24 cellular contexts compared by ENCODE assay signal in genomic region chr9:87036482-87036881, GRCh38.
"Had no signal": no experiment of that assay in that cellular context is flagged by ENCODE, and none has a peak within 500 bp of the region (broad histone marks: within the 10 kb centered on the region; RNA-seq: fewer than 3 reads in every experiment).

No MANE protein-coding gene starts in this region.

- H3K27me3 ChIP-seq: esophagus squamous epithelium, tibial nerve had no signal

- H3K4me1 Mint-ChIP-seq: activated B cell treated with CpG ODN at 0.5 μM for 24 hours; activated naive CD8-positive, alpha-beta T cell treated with anti-CD3 and anti-CD28 coated beads for 36 hours had no signal

- H3K9me3 Mint-ChIP-seq: activated B cell treated with CpG ODN at 0.5 μM for 24 hours had no signal

- H3K27ac Mint-ChIP-seq: activated B cell treated with CpG ODN at 0.5 μM for 24 hours; activated CD4-positive, alpha-beta T cell treated with anti-CD3 and anti-CD28 coated beads for 36 hours; activated naive CD8-positive, alpha-beta T cell treated with anti-CD3 and anti-CD28 coated beads for 36 hours; T-helper 1 cell treated with Interleukin-12 subunit alpha and Interleukin-12 subunit beta and Interleukin-4 antibody, amounts not matched to agents 30 μg/mL and 1 μg/mL, for 36 hours had no signal

- H3K36me3 ChIP-seq: esophagus squamous epithelium, gastrocnemius medialis, left ventricle myocardium inferior, tibial nerve had no signal

- H3K36me3 Mint-ChIP-seq: activated naive CD8-positive, alpha-beta T cell treated with anti-CD3 and anti-CD28 coated beads for 36 hours had no signal

- H3K27me3 Mint-ChIP-seq: activated B cell treated with CpG ODN at 0.5 μM for 24 hours had no signal

- ATAC-seq: activated CD4-positive, alpha-beta T cell treated with anti-CD3 and anti-CD28 coated beads for 36 hours; gastrocnemius medialis; sciatic nerve; stimulated activated naive CD8-positive, alpha-beta T cell treated with anti-CD3 and anti-CD28 coated beads, Interleukin-15, Interleukin-2, amounts not matched to agents 100 U/mL and 50 U/mL, for 24 hours had no signal

- H3K9me3 ChIP-seq: esophagus squamous epithelium, gastrocnemius medialis, left ventricle myocardium inferior, tibial nerve had no signal

- H3K4me3 Mint-ChIP-seq: activated B cell treated with CpG ODN at 0.5 μM for 24 hours; activated CD4-positive, alpha-beta T cell treated with anti-CD3 and anti-CD28 coated beads for 36 hours; activated naive CD8-positive, alpha-beta T cell treated with anti-CD3 and anti-CD28 coated beads for 36 hours; T-helper 1 cell treated with Interleukin-12 subunit alpha and Interleukin-12 subunit beta and Interleukin-4 antibody, amounts not matched to agents 30 μg/mL and 1 μg/mL, for 36 hours had no signal

- H3K4me3 ChIP-seq: coronary artery, esophagus squamous epithelium, gastrocnemius medialis, left ventricle myocardium inferior, smooth muscle cell, tibial nerve had no signal

- H3K27ac ChIP-seq: coronary artery, gastrocnemius medialis, left ventricle myocardium inferior, tibial nerve had no signal

- DNase-seq: activated B cell treated with CpG ODN at 0.5 μM for 24 hours; activated CD4-positive, alpha-beta T cell treated with anti-CD3 and anti-CD28 coated beads for 36 hours; activated CD4-positive, alpha-beta T cell treated with anti-CD3 and anti-CD28 coated beads, Interleukin-2, amount 50 U/mL, for 4 hours; activated CD8-positive, alpha-beta memory T cell treated with anti-CD3 and anti-CD28 coated beads for 24 hours; activated naive CD4-positive, alpha-beta T cell treated with Interleukin-2 at 50 U/mL for 16 hours; activated naive CD8-positive, alpha-beta T cell treated with anti-CD3 and anti-CD28 coated beads for 36 hours; activated T-cell treated with anti-CD3 and anti-CD28 coated beads, Interleukin-2, amount 50 U/mL, for 48 hours; esophagus squamous epithelium; gastrocnemius medialis; head of caudate nucleus; hypothalamus; left ventricle myocardium inferior; midbrain; nucleus accumbens; stimulated activated CD4-positive, alpha-beta T cell treated with anti-CD3 and anti-CD28 coated beads, Interleukin-15, amount 100 ng/mL, for 24 hours; stimulated activated CD4-positive, alpha-beta T cell treated with anti-CD3 and anti-CD28 coated beads, Interleukin-4, amount 100 ng/mL, for 1 hour; stimulated activated naive CD8-positive, alpha-beta T cell treated with anti-CD3 and anti-CD28 coated beads, Interleukin-15, Interleukin-2, amounts not matched to agents 100 U/mL and 50 U/mL, for 24 hours; substantia nigra; T1000 had no signal

- H3K4me1 ChIP-seq: gastrocnemius medialis had no signal
